Comparison of ENCODE assay signal across 1 cellular context in the genomic region with DNA sequence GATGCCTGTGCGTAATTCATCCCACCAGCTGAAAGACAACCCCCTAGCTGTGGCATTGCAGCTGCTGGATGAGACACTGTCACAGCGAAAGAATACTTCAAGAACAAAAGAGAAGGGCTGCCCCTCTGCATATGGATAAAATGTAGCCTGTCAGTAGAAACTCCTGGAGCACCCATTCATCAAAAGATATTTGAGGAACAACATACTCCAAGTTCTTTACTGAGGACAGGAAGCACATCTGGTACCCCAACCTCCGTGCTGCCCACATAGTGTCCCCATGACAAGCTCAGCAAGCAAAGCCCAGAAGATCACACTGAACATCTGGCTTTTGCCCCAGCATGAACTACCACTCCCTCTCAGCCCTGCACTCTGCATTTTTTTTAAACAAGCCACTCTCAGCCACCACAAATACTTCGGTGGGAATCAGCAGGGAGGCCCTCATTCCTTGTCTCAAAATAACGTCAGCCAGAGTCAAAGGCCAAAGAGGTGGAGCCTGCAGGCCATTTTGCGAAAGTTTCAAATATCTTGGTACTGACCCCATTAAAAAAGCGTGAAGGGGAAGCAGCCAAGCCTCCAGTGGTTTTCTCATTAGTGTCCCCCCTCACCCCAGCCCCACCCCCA.
TF ChIP-seq lines count a peak whose summit lies in the region.

No MANE protein-coding gene starts in this region.

TF ChIP-seq in HepG2, 621 proteins besides CTCF, POLR2A, EP300 and RAD21 (continues in another document):
- TF ChIP-seq KMT2A (CRISPR knock-in tag; IDR thresholded peaks at IDR 0.05) (peak; percentile 88), PHF5A (CRISPR knock-in tag; IDR thresholded peaks at IDR 0.05; ENCODE audit: low read depth, unreplicated experiment) (no peak), HCFC1 (IDR thresholded peaks at IDR 0.05; ENCODE audit: low read depth, low read length) (no peak), SALL1 (CRISPR knock-in tag; IDR thresholded peaks at IDR 0.05) (peak; percentile 51; the same call in 1 of the 2 replicates), ZNF121 (CRISPR knock-in tag; IDR thresholded peaks at IDR 0.05) (no peak), ZNF570 (CRISPR knock-in tag; IDR thresholded peaks at IDR 0.05; ENCODE audit: borderline replicate concordance) (no peak), ATM (IDR thresholded peaks at IDR 0.05; ENCODE audit: borderline replicate concordance) (no peak), ZFP41 (CRISPR knock-in tag; IDR thresholded peaks at IDR 0.05; ENCODE audit: borderline replicate concordance) (no peak), WIZ (CRISPR knock-in tag; IDR thresholded peaks at IDR 0.05) (peak; percentile 18; the same call in 1 of the 2 replicates), HNF4G (IDR thresholded peaks at IDR 0.05; ENCODE audit: borderline replicate concordance, low read depth, low read length) (peak; percentile 17; the same call in 1 of the 2 replicates), HNF4G (CRISPR knock-in tag; IDR thresholded peaks at IDR 0.05; ENCODE audit: borderline replicate concordance, low read depth) (no peak), PHF8 (CRISPR knock-in tag; IDR thresholded peaks at IDR 0.05) (0 out of 2 replicates have a peak, but pooled peaks have one; percentile 44), POGZ (CRISPR knock-in tag; IDR thresholded peaks at IDR 0.05) (no peak), ZNF781 (CRISPR knock-in tag; IDR thresholded peaks at IDR 0.05; ENCODE audit: borderline replicate concordance, not compliant biosample characterization) (no peak), ZFP36 (IDR thresholded peaks at IDR 0.05; ENCODE audit: borderline replicate concordance, low read depth, low read length, partially characterized antibody) (no peak), ZKSCAN1 (IDR thresholded peaks at IDR 0.05; ENCODE audit: low read length) (no peak), ELF4 (CRISPR knock-in tag; IDR thresholded peaks at IDR 0.05; ENCODE audit: borderline replicate concordance) (no peak), TBP (CRISPR knock-in tag; IDR thresholded peaks at IDR 0.05) (no peak), ZNF589 (CRISPR knock-in tag; conservative IDR thresholded peaks at IDR 0.05) (0 out of 2 replicates have a peak, but pooled peaks have one; percentile 45), GFI1 (CRISPR knock-in tag; IDR thresholded peaks at IDR 0.05; ENCODE audit: borderline replicate concordance) (peak; percentile 41; the same call in 1 of the 2 replicates), ZNF331 (CRISPR knock-in tag; IDR thresholded peaks at IDR 0.05) (no peak), ZBTB38 (CRISPR knock-in tag; IDR thresholded peaks at IDR 0.05) (no peak), ZBTB42 (CRISPR knock-in tag; IDR thresholded peaks at IDR 0.05) (0 out of 2 replicates have a peak, but pooled peaks have one; percentile 66), ZNF670 (CRISPR knock-in tag; IDR thresholded peaks at IDR 0.05; ENCODE audit: borderline replicate concordance) (no peak), ADNP (CRISPR knock-in tag; IDR thresholded peaks at IDR 0.05) (no peak)
- TF ChIP-seq, protein P1, sequence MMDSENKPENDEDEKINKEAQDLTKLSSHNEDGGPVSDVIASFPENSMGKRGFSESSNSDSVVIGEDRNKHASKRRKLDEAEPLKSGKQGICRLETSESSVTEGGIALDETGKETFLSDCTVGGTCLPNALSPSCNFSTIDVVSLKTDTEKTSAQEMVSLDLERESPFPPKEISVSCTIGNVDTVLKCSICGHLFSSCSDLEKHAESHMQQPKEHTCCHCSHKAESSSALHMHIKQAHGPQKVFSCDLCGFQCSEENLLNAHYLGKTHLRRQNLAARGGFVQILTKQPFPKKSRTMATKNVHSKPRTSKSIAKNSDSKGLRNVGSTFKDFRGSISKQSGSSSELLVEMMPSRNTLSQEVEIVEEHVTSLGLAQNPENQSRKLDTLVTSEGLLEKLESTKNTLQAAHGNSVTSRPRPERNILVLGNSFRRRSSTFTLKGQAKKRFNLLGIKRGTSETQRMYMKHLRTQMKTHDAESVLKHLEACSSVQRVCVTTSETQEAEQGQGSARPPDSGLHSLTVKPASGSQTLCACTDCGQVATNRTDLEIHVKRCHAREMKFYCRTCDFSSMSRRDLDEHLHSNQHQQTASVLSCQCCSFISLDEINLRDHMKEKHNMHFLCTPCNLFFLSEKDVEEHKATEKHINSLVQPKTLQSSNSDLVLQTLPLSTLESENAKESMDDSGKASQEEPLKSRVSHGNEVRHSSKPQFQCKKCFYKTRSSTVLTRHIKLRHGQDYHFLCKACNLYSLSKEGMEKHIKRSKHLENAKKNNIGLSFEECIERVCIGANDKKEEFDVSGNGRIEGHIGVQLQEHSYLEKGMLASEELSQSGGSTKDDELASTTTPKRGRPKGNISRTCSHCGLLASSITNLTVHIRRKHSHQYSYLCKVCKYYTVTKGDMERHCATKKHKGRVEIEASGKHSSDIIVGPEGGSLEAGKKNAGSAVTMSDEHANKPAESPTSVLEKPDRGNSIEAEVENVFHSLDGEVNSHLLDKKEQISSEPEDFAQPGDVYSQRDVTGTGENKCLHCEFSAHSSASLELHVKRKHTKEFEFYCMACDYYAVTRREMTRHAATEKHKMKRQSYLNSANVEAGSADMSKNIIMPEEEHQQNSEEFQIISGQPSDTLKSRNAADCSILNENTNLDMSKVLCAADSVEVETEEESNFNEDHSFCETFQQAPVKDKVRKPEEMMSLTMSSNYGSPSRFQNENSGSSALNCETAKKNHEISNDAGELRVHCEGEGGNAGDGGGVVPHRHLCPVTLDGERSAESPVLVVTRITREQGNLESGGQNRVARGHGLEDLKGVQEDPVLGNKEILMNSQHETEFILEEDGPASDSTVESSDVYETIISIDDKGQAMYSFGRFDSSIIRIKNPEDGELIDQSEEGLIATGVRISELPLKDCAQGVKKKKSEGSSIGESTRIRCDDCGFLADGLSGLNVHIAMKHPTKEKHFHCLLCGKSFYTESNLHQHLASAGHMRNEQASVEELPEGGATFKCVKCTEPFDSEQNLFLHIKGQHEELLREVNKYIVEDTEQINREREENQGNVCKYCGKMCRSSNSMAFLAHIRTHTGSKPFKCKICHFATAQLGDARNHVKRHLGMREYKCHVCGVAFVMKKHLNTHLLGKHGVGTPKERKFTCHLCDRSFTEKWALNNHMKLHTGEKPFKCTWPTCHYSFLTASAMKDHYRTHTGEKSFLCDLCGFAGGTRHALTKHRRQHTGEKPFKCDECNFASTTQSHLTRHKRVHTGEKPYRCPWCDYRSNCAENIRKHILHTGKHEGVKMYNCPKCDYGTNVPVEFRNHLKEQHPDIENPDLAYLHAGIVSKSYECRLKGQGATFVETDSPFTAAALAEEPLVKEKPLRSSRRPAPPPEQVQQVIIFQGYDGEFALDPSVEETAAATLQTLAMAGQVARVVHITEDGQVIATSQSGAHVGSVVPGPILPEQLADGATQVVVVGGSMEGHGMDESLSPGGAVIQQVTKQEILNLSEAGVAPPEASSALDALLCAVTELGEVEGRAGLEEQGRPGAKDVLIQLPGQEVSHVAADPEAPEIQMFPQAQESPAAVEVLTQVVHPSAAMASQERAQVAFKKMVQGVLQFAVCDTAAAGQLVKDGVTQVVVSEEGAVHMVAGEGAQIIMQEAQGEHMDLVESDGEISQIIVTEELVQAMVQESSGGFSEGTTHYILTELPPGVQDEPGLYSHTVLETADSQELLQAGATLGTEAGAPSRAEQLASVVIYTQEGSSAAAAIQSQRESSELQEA (CRISPR knock-in tag; IDR thresholded peaks at IDR 0.05; ENCODE audit: not compliant biosample characterization): no peak
- TF ChIP-seq, protein P2, sequence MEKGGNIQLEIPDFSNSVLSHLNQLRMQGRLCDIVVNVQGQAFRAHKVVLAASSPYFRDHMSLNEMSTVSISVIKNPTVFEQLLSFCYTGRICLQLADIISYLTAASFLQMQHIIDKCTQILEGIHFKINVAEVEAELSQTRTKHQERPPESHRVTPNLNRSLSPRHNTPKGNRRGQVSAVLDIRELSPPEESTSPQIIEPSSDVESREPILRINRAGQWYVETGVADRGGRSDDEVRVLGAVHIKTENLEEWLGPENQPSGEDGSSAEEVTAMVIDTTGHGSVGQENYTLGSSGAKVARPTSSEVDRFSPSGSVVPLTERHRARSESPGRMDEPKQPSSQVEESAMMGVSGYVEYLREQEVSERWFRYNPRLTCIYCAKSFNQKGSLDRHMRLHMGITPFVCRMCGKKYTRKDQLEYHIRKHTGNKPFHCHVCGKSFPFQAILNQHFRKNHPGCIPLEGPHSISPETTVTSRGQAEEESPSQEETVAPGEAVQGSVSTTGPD (CRISPR knock-in tag; IDR thresholded peaks at IDR 0.05): no peak
- TF ChIP-seq, protein P3, sequence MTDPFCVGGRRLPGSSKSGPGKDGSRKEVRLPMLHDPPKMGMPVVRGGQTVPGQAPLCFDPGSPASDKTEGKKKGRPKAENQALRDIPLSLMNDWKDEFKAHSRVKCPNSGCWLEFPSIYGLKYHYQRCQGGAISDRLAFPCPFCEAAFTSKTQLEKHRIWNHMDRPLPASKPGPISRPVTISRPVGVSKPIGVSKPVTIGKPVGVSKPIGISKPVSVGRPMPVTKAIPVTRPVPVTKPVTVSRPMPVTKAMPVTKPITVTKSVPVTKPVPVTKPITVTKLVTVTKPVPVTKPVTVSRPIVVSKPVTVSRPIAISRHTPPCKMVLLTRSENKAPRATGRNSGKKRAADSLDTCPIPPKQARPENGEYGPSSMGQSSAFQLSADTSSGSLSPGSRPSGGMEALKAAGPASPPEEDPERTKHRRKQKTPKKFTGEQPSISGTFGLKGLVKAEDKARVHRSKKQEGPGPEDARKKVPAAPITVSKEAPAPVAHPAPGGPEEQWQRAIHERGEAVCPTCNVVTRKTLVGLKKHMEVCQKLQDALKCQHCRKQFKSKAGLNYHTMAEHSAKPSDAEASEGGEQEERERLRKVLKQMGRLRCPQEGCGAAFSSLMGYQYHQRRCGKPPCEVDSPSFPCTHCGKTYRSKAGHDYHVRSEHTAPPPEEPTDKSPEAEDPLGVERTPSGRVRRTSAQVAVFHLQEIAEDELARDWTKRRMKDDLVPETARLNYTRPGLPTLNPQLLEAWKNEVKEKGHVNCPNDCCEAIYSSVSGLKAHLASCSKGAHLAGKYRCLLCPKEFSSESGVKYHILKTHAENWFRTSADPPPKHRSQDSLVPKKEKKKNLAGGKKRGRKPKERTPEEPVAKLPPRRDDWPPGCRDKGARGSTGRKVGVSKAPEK (CRISPR knock-in tag; IDR thresholded peaks at IDR 0.05; ENCODE audit: borderline replicate concordance): no peak
- TF ChIP-seq, protein P4, sequence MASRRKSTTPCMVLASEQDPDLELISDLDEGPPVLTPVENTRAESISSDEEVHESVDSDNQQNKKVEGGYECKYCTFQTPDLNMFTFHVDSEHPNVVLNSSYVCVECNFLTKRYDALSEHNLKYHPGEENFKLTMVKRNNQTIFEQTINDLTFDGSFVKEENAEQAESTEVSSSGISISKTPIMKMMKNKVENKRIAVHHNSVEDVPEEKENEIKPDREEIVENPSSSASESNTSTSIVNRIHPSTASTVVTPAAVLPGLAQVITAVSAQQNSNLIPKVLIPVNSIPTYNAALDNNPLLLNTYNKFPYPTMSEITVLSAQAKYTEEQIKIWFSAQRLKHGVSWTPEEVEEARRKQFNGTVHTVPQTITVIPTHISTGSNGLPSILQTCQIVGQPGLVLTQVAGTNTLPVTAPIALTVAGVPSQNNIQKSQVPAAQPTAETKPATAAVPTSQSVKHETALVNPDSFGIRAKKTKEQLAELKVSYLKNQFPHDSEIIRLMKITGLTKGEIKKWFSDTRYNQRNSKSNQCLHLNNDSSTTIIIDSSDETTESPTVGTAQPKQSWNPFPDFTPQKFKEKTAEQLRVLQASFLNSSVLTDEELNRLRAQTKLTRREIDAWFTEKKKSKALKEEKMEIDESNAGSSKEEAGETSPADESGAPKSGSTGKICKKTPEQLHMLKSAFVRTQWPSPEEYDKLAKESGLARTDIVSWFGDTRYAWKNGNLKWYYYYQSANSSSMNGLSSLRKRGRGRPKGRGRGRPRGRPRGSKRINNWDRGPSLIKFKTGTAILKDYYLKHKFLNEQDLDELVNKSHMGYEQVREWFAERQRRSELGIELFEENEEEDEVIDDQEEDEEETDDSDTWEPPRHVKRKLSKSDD (CRISPR knock-in tag; IDR thresholded peaks at IDR 0.05; ENCODE audit: low read depth): 0 out of 2 replicates have a peak, but pooled peaks have one; percentile 27
- TF ChIP-seq, protein P5, sequence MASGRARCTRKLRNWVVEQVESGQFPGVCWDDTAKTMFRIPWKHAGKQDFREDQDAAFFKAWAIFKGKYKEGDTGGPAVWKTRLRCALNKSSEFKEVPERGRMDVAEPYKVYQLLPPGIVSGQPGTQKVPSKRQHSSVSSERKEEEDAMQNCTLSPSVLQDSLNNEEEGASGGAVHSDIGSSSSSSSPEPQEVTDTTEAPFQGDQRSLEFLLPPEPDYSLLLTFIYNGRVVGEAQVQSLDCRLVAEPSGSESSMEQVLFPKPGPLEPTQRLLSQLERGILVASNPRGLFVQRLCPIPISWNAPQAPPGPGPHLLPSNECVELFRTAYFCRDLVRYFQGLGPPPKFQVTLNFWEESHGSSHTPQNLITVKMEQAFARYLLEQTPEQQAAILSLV (CRISPR knock-in tag; IDR thresholded peaks at IDR 0.05; ENCODE audit: borderline replicate concordance): 0 out of 2 replicates have a peak, but pooled peaks have one; percentile 29
- TF ChIP-seq, protein P6, sequence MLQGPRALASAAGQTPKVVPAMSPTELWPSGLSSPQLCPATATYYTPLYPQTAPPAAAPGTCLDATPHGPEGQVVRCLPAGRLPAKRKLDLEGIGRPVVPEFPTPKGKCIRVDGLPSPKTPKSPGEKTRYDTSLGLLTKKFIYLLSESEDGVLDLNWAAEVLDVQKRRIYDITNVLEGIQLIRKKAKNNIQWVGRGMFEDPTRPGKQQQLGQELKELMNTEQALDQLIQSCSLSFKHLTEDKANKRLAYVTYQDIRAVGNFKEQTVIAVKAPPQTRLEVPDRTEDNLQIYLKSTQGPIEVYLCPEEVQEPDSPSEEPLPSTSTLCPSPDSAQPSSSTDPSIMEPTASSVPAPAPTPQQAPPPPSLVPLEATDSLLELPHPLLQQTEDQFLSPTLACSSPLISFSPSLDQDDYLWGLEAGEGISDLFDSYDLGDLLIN (CRISPR knock-in tag; IDR thresholded peaks at IDR 0.05; ENCODE audit: borderline replicate concordance): no peak
- TF ChIP-seq, protein P7, sequence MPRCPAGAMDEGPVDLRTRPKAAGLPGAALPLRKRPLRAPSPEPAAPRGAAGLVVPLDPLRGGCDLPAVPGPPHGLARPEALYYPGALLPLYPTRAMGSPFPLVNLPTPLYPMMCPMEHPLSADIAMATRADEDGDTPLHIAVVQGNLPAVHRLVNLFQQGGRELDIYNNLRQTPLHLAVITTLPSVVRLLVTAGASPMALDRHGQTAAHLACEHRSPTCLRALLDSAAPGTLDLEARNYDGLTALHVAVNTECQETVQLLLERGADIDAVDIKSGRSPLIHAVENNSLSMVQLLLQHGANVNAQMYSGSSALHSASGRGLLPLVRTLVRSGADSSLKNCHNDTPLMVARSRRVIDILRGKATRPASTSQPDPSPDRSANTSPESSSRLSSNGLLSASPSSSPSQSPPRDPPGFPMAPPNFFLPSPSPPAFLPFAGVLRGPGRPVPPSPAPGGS (CRISPR knock-in tag; IDR thresholded peaks at IDR 0.05): no peak
- TF ChIP-seq, protein P8, sequence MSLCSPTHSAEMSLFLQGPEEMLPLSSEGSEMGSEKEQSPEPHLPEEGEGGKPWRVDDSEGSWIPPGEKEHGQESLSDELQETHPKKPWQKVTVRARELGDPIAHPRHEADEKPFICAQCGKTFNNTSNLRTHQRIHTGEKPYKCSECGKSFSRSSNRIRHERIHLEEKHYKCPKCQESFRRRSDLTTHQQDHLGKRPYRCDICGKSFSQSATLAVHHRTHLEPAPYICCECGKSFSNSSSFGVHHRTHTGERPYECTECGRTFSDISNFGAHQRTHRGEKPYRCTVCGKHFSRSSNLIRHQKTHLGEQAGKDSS (CRISPR knock-in tag; IDR thresholded peaks at IDR 0.05; ENCODE audit: borderline replicate concordance, low read depth): 0 out of 2 replicates have a peak, but pooled peaks have one; percentile 34
- TF ChIP-seq, protein P9, sequence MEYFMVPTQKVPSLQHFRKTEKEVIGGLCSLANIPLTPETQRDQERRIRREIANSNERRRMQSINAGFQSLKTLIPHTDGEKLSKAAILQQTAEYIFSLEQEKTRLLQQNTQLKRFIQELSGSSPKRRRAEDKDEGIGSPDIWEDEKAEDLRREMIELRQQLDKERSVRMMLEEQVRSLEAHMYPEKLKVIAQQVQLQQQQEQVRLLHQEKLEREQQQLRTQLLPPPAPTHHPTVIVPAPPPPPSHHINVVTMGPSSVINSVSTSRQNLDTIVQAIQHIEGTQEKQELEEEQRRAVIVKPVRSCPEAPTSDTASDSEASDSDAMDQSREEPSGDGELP (IDR thresholded peaks at IDR 0.05; ENCODE audit: borderline replicate concordance, low read depth): peak; percentile 50
